ENCODE assay signal across 20 cellular contexts in the genomic region with DNA sequence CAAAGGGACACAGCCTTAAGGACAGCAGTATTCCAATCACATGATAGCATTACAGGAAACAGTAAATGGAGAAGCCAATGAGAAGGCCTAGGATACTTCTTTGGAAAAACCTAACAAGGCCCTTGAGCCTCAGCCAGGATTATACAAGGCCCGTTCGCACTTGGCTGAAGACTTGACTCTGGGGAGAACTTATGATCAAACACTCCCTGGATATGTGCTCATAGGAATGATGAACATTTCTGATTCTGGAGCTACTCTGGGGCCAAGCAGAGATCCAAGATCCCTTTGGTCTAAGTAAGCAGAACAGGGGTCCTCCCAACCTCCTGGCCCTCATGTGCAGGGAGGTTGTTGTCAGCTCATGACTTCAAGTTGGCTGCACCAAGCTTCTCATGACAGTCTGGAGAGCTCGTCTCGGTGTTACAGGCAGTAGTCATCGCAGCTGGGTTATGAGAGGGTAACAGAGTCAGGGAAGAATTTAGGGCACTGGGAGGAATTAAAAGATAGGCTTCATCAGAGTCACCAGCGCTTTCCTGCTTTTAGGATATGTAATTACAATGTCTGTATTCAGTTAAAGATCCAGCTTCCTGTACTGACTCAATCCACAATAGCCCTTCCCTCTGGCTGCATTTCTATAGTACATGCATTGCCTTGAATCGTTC.
DNase-seq lines count a peak whose midpoint lies in the region; ATAC-seq and TF ChIP-seq lines count a peak whose summit lies in the region.
"Had no signal": no experiment of that assay in that cellular context is flagged by ENCODE, and none has a peak within 500 bp of the region (broad histone marks: within the 10 kb centered on the region; RNA-seq: fewer than 3 reads in every experiment).

No MANE protein-coding gene starts in this region.

- peak; percentile 63 to 86 (median 81) for ATAC-seq in heart left ventricle
- no peak for ATAC-seq in HG02642 (IDR thresholded peaks at IDR 0.05; ENCODE audit: poor library complexity, unreplicated experiment)
- ATAC-seq: WTC11 had no signal

- no peak overlapping the region for H3K4me2 ChIP-seq in osteoblast (ENCODE audit: insufficient read depth, low read length)
- H3K4me2 ChIP-seq: BLaER1 treated with 17β-estradiol and CSF1 and Interleukin-3, amounts not matched to agents 10 nM and 100 nM had no signal

- H3K27ac ChIP-seq in heart left ventricle (peak overlapping the region in 10 of 12 donors; percentile 5 to 85 (median 47)), osteoblast (ENCODE audit: low read depth, low read length) (no peak overlapping the region), uterus (peak overlapping the region; percentile 11 to 50)
- H3K27ac ChIP-seq: 22Rv1; adrenal gland; BLaER1 treated with 17β-estradiol and CSF1 and Interleukin-3, amounts not matched to agents 10 nM and 100 nM; SJCRH30; upper lobe of left lung had no signal

- no peak for TF ChIP-seq POLR2A in heart left ventricle (IDR thresholded peaks at IDR 0.05)
- TF ChIP-seq POLR2A in uterus (IDR thresholded peaks at IDR 0.05) = no peak

- 55 to 67% (median 57%) methylated on average over 7 of the region's 7 CpGs for WGBS in heart left ventricle, 4 donors

- H3K4me1 ChIP-seq in heart left ventricle (peaks cover 0 to 45% (median 18%) of the 10 kb centered on the region in 12 donors), osteoblast (ENCODE audit: insufficient read depth, low read length) (peaks cover 22% of the 10 kb centered on the region), uterus (no peaks in the 10 kb centered on the region)

- no peaks in the 10 kb centered on the region for H4K20me1 ChIP-seq in osteoblast (ENCODE audit: insufficient read depth, low read length)
- H4K20me1 ChIP-seq: BLaER1 treated with 17β-estradiol and CSF1 and Interleukin-3, amounts not matched to agents 10 nM and 100 nM had no signal

- H3K27me3 ChIP-seq in heart left ventricle (no peaks in the 10 kb centered on the region), osteoblast (ENCODE audit: insufficient read depth, low read length) (no peaks in the 10 kb centered on the region), uterus (no peaks in the 10 kb centered on the region)
- H3K27me3 ChIP-seq: adrenal gland; BLaER1 treated with 17β-estradiol and CSF1 and Interleukin-3, amounts not matched to agents 10 nM and 100 nM; SJCRH30; upper lobe of left lung had no signal

- H3K36me3 ChIP-seq in heart left ventricle = no peaks in the 10 kb centered on the region
- no peaks in the 10 kb centered on the region for H3K36me3 ChIP-seq in osteoblast (ENCODE audit: insufficient read depth, low read length)
- no peaks in the 10 kb centered on the region for H3K36me3 ChIP-seq in uterus
- H3K36me3 ChIP-seq: adrenal gland; BLaER1 treated with 17β-estradiol and CSF1 and Interleukin-3, amounts not matched to agents 10 nM and 100 nM; SJCRH30; upper lobe of left lung had no signal

- no peaks in the 10 kb centered on the region for H3K79me2 ChIP-seq in osteoblast (ENCODE audit: insufficient read depth, low read length)

- intact Hi-C loops in heart left ventricle (cut with DNase I) (loop anchor here in 2 of 10 donors (10.0 kb wide), 1 partner anchor 208 kb away; no protein-coding TSS in a partner anchor), uterus (cut with DNase I; ENCODE audit: low total_unique reads) (no loop called here)

- TF ChIP-seq CTCF in heart left ventricle (IDR thresholded peaks at IDR 0.05) = no peak
- TF ChIP-seq CTCF in osteoblast (IDR thresholded peaks at IDR 0.05; ENCODE audit: extremely low read depth, low read depth, low read length) = no peak
- TF ChIP-seq CTCF in uterus (IDR thresholded peaks at IDR 0.05) = no peak

- H3K4me3 ChIP-seq in heart left ventricle (no peak overlapping the region), osteoblast (ENCODE audit: insufficient read depth, low read length) (no peak overlapping the region), uterus (no peak overlapping the region)
- H3K4me3 ChIP-seq: adrenal gland; BLaER1 treated with 17β-estradiol and CSF1 and Interleukin-3, amounts not matched to agents 10 nM and 100 nM; SJCRH30; upper lobe of left lung had no signal

- peak overlapping the region; percentile 28 for H2AFZ ChIP-seq in osteoblast (ENCODE audit: low read length)

- H3K9me3 ChIP-seq in heart left ventricle (no peaks in the 10 kb centered on the region), osteoblast (ENCODE audit: low read depth, low read length) (no peaks in the 10 kb centered on the region), uterus (no peaks in the 10 kb centered on the region)
- H3K9me3 ChIP-seq: adrenal gland; BLaER1 treated with 17β-estradiol and CSF1 and Interleukin-3, amounts not matched to agents 10 nM and 100 nM; SJCRH30; upper lobe of left lung had no signal

- DNase-seq in activated CD8-positive, alpha-beta memory T cell treated with anti-CD3 and anti-CD28 coated beads for 24 hours = peak; percentile 43
- DNase-seq in activated CD8-positive, alpha-beta memory T cell treated with anti-CD3 and anti-CD28 coated beads, Interleukin-2, amount 50 U/mL, for 4 hours = no peak
- DNase-seq in heart left ventricle (peak in 3 of 5 donors; percentile 55 to 74 (median 61)), osteoblast (ENCODE audit: insufficient read length, low spot score, missing footprints) (peak; percentile 78), uterus (peak; percentile 63 to 69), retina (no peak)
- no peak for DNase-seq in activated naive CD4-positive, alpha-beta T cell treated with Interleukin-2 at 50 U/mL for 16 hours
- DNase-seq: adrenal gland, immature natural killer cell, mesendoderm, MV-4-11, NCI-H2081, NCI-H510A, SJCRH30, T-helper 2 cell, upper lobe of left lung had no signal

Comparison
In these comparisons a context has a peak if more than half of its experiments do, and no peak if none do; other contexts are left out.
1. DNase-seq: peak in activated CD8-positive, alpha-beta memory T cell treated with anti-CD3 and anti-CD28 coated beads for 24 hours (single experiment), heart left ventricle (3 of 5), osteoblast (single experiment) and uterus (2 of 2); none in activated CD8-positive, alpha-beta memory T cell treated with anti-CD3 and anti-CD28 coated beads, Interleukin-2, amount 50 U/mL, for 4 hours (single experiment), retina (single experiment) and activated naive CD4-positive, alpha-beta T cell treated with Interleukin-2 at 50 U/mL for 16 hours (single experiment).